8 cellular contexts compared by ENCODE assay signal in the genomic region with DNA sequence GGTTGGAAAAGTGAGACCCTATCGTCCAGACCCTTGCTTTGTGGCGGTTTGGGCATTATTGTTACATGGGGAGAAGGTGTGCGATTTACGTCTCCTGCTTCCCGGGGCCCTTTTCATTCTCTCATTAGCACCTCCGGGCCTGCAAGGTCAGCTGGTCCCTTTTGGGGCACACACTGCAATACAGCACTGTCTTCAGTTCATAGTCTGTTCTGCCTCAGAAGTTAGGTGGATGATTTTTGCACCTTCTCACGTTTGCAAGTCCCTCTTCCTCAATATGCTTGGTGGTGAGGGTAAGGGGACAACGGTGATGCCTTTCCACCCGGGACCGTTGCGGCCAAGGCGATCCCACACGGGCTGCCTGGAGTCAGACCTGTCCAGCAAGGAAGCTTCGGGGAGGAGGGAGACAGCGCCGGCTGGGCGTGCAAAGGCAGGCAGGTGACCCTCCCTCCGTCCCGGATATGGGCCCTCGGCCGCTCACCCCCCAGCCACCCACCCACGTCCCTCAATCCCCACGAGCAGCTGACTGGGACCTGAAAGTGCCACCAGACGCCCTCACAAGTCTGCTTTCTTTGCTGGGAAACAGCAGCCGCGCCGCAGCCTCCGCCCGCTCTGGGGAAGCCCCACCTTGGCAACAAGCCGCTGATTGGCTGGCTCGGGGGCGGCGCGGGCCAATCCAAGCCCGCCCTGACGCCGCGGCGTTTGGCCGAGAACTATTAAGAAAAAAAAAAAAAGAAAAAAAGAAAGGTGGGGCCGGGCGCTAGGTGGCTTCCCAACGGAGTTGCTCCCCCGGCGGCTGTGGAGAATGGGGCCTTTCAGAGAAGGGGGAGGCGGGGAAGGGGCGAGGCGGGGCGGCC. TPM values are rescaled to one million over a fixed set of nuclear protein-coding genes. Genes with fewer than 3 reads are reported as not detected.
A peak's percentile ranks its signal among the peaks of the same experiment; 100 is the strongest.
DNase-seq lines count a peak whose midpoint lies in the region; ATAC-seq and TF ChIP-seq lines count a peak whose summit lies in the region.

No MANE protein-coding gene starts in this region.

- H3K36me3 Mint-ChIP-seq in Caco-2 (ENCODE audit: insufficient read depth, unreplicated experiment) (peaks cover 14% of the 10 kb centered on the region), endothelial cell (ENCODE audit: low read depth, unreplicated experiment) (no peaks in the 10 kb centered on the region)

- peak overlapping the region; percentile 92 for H3K27ac Mint-ChIP-seq in Caco-2 (ENCODE audit: unreplicated experiment)
- H3K27ac Mint-ChIP-seq in endothelial cell (ENCODE audit: unreplicated experiment): peak overlapping the region; percentile 37

- CTCF ChIA-PET in Caco-2 (lab: Charles Lee): interaction anchor here (0.5 to 2.3 kb wide), 23 partner anchors 9 to 286 kb away, joined by 3 to 61 read pairs (median 6); a partner anchor contains a TSS

- POLR2A ChIA-PET in Caco-2 (lab: Charles Lee): interaction anchor here (0.5 to 2.3 kb wide), 12 partner anchors 9 to 465 kb away, joined by 3 to 20 read pairs (median 4); a partner anchor contains a TSS

- H3K9ac ChIP-seq in HUES48 (ENCODE audit: low read depth, low read length) (peak overlapping the region; percentile 27; the same call in 1 of the 2 replicates), NT2/D1 (ENCODE audit: insufficient read length, low read depth) (peak overlapping the region; percentile 86)

- peaks cover 13% of the 10 kb centered on the region; the same call in 1 of the 2 replicates for H3K4me1 ChIP-seq in Caco-2
- H3K4me1 ChIP-seq in HUES48 (ENCODE audit: control insufficient read depth, insufficient read depth, low read length): peaks cover 39% of the 10 kb centered on the region
- peaks cover 30% of the 10 kb centered on the region for H3K4me1 ChIP-seq in NT2/D1 (ENCODE audit: insufficient read depth, insufficient read length)

- peak overlapping the region; percentile 53 for H3K4me3 ChIP-seq in Caco-2 (ENCODE audit: low read depth, low read length)
- H3K4me3 ChIP-seq in HUES48 (ENCODE audit: low read depth, low read length): peak overlapping the region; percentile 62
- peak overlapping the region; percentile 52 for H3K4me3 ChIP-seq in NT2/D1 (ENCODE audit: insufficient read length, low read depth)

- TF ChIP-seq CTCF in Caco-2 (IDR thresholded peaks at IDR 0.05; ENCODE audit: insufficient read depth in 1 of 2, low read depth in 1 of 2, low read length in 1 of 2, severe bottlenecking in 1 of 2, unreplicated experiment in 1 of 2) (peak in 1 of 2 experiments; percentile 39), endothelial cell (IDR thresholded peaks at IDR 0.05; ENCODE audit: unreplicated experiment) (no peak)

- ATAC-seq in GM21423 (IDR thresholded peaks at IDR 0.05; ENCODE audit: unreplicated experiment): peak; percentile 67

- intact Hi-C loops in Caco-2 (cut with micrococcal nuclease; ENCODE audit: unreplicated experiment): loop anchor here (1.0 to 10.0 kb wide), 4 partner anchors 22 to 292 kb away; a partner anchor contains a TSS

- peaks cover 9% of the 10 kb centered on the region for H3K4me1 Mint-ChIP-seq in Caco-2 (ENCODE audit: low read depth, unreplicated experiment)
- peaks cover 56% of the 10 kb centered on the region for H3K4me1 Mint-ChIP-seq in endothelial cell (ENCODE audit: unreplicated experiment)

- H3K4me3 Mint-ChIP-seq in Caco-2 (ENCODE audit: unreplicated experiment) (peak overlapping the region; percentile 85), endothelial cell (ENCODE audit: unreplicated experiment) (no peak overlapping the region)

- H3K36me3 ChIP-seq in Caco-2 (ENCODE audit: control insufficient read depth, insufficient read depth, low read length) (no peaks in the 10 kb centered on the region), HUES48 (ENCODE audit: control insufficient read depth, insufficient read depth, low read length) (no peaks in the 10 kb centered on the region), NT2/D1 (ENCODE audit: insufficient read depth, insufficient read length, low read length) (no peaks in the 10 kb centered on the region)

- H3K27me3 Mint-ChIP-seq in Caco-2 (ENCODE audit: insufficient read depth, unreplicated experiment) (peaks cover 6% of the 10 kb centered on the region), endothelial cell (ENCODE audit: unreplicated experiment) (peaks cover 7% of the 10 kb centered on the region)

- DNase-seq in Caco-2 (peak; percentile 91 to 95), NT2/D1 (ENCODE audit: low read depth, low spot score) (peak; percentile 96), endothelial cell (ENCODE audit: low spot score) (peak; percentile 94), midbrain (lab: John Stamatoyannopoulos, UW) (peak; percentile 93)
- DNase-seq in activated CD8-positive, alpha-beta memory T cell treated with anti-CD3 and anti-CD28 coated beads, Interleukin-2, amount 50 U/mL, for 4 hours: peak; percentile 93
- peak; percentile 87 to 92 for DNase-seq in stimulated activated CD8-positive, alpha-beta memory T cell treated with anti-CD3 and anti-CD28 coated beads, Interleukin-2, amount 100 ng/mL, for 1 hour (ENCODE audit: low read depth in 2 of 2)

- no peaks in the 10 kb centered on the region for H3K9me3 Mint-ChIP-seq in Caco-2 (ENCODE audit: unreplicated experiment)
- no peaks in the 10 kb centered on the region for H3K9me3 Mint-ChIP-seq in endothelial cell (ENCODE audit: unreplicated experiment)

- H3K27me3 ChIP-seq in Caco-2 (replicated peaks; ENCODE audit: control insufficient read depth, insufficient read depth, low read length): no peaks in the 10 kb centered on the region
- peaks cover 60% of the 10 kb centered on the region for H3K27me3 ChIP-seq in HUES48 (ENCODE audit: control insufficient read depth, insufficient read depth, low read length)
- peaks cover 32% of the 10 kb centered on the region for H3K27me3 ChIP-seq in NT2/D1 (ENCODE audit: insufficient read depth, insufficient read length)

- no peaks in the 10 kb centered on the region for H3K9me3 ChIP-seq in Caco-2
- no peaks in the 10 kb centered on the region for H3K9me3 ChIP-seq in HUES48 (ENCODE audit: control insufficient read depth, insufficient read depth, low read length)
- no peaks in the 10 kb centered on the region for H3K9me3 ChIP-seq in NT2/D1 (ENCODE audit: insufficient read depth, low read length)

- peak overlapping the region; percentile 91 for H3K27ac ChIP-seq in HUES48 (ENCODE audit: low read depth, low read length)

- BruUV-seq in Caco-2 (replicated peaks; lab: Mats Ljungman, UMichigan): TSS peak; percentile 86

RNA-seq across cellular contexts. Expression of a gene that starts 21.7 kb away (rescaled TPM):
- total RNA-seq in Caco-2 (2022) (21.2 and 21.6 TPM in 2 replicates), endothelial cell (ENCODE audit: unreplicated experiment) (80.0 TPM)

RNA-seq across cellular contexts. Expression of a gene that starts 23.9 kb away (rescaled TPM):
- total RNA-seq in Caco-2 (2022): 32.6 and 36.3 TPM in 2 replicates
- not detected for total RNA-seq in endothelial cell (ENCODE audit: unreplicated experiment)

Comparison
In these comparisons a context has a peak if more than half of its experiments do, and no peak if none do; other contexts are left out.
1. Peak in every context shown above with its lines: DNase-seq, ATAC-seq, H3K4me3 ChIP-seq and H3K27ac ChIP-seq.
2. RNA of a gene that starts 23.9 kb away (total RNA-seq): 32.6 to 36.3 TPM in Caco-2; not detected in endothelial cell (single experiment); every median in the first group is over 10 times any median in the second.